1 cellular context compared by ENCODE assay signal in the genomic region with DNA sequence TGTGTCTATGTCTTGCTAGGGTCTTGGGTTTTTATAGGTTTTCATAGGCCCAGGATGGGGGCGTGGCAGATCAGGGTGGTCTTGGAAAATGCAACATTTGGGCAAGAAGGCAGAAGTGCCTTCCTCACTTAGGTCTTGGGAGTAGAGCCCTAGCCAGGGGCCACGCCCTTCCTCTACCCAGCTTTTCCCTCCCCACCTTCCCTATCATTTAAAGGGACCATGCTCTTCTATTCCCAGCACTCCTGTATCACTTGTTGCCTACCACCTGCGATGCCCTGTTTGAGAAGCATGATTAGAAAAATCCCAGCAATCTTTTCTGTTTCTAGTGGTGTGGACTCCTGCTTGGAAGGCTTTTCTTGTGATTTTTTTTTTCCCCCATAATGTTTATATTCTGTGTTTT.
TF ChIP-seq lines count a peak whose summit lies in the region.

No MANE protein-coding gene starts in this region.

TF ChIP-seq in H1, 55 proteins besides CTCF, POLR2A, EP300 and RAD21 (continued from another document):
- TF ChIP-seq SP2 (IDR thresholded peaks at IDR 0.05; ENCODE audit: low read length) (no peak), TAF1 (IDR thresholded peaks at IDR 0.05; ENCODE audit: low read depth, low read length) (no peak), SUZ12 (IDR thresholded peaks at IDR 0.05; ENCODE audit: low read length) (no peak)
- TF ChIP-seq, protein P1, sequence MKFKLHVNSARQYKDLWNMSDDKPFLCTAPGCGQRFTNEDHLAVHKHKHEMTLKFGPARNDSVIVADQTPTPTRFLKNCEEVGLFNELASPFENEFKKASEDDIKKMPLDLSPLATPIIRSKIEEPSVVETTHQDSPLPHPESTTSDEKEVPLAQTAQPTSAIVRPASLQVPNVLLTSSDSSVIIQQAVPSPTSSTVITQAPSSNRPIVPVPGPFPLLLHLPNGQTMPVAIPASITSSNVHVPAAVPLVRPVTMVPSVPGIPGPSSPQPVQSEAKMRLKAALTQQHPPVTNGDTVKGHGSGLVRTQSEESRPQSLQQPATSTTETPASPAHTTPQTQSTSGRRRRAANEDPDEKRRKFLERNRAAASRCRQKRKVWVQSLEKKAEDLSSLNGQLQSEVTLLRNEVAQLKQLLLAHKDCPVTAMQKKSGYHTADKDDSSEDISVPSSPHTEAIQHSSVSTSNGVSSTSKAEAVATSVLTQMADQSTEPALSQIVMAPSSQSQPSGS (IDR thresholded peaks at IDR 0.05; ENCODE audit: low read length): no peak
